In the genomic region with DNA sequence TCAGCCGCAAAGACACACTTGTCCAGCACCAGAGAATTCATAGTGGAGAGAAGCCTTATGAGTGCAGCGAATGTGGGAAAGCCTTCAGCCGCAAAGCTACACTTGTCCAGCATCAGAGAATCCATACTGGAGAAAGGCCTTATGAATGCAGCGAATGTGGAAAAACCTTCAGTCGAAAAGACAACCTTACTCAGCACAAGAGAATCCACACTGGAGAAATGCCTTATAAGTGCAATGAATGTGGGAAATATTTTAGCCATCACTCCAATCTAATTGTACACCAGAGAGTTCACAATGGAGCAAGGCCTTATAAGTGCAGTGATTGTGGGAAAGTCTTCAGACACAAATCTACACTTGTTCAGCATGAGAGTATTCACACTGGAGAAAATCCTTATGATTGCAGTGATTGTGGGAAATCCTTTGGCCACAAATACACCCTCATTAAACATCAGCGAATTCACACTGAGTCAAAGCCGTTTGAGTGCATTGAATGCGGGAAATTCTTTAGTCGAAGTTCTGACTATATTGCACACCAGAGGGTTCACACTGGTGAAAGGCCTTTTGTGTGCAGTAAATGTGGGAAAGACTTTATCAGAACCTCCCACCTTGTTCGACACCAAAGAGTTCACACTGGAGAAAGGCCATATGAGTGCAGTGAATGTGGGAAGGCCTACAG, we compare ENCODE assay signal across 14 cellular contexts. TPM values are rescaled to one million over a fixed set of nuclear protein-coding genes. Genes with fewer than 3 reads are reported as not detected.
DNase-seq lines count a peak whose midpoint lies in the region; ATAC-seq, FAIRE-seq and TF ChIP-seq lines count a peak whose summit lies in the region.
"Had no signal": no experiment of that assay in that cellular context is flagged by ENCODE, and none has a peak within 500 bp of the region (broad histone marks: within the 10 kb centered on the region; RNA-seq: fewer than 3 reads in every experiment).

No MANE protein-coding gene starts in this region.

- H3K4me3 Mint-ChIP-seq in endothelial cell (ENCODE audit: unreplicated experiment) (peak overlapping the region; percentile 83), progenitor cell of endocrine pancreas (ENCODE audit: low read depth) (no peak overlapping the region)
- H3K4me3 Mint-ChIP-seq: activated T-helper 1 cell treated with anti-CD3 and anti-CD28 coated beads, Interleukin-12 subunit alpha, Interleukin-12 subunit beta, Interleukin-2, Interleukin-4 antibody, amounts not matched to agents 30 ng/mL and 10 ng/mL and 1 ng/mL, durations not matched to agents 14 hours and 24 hours and 36 hours; immature natural killer cell had no signal

- no peak for FAIRE-seq in GM12891 (lab: Jason Lieb, UNC)

- no peak for TF ChIP-seq CTCF in endothelial cell (IDR thresholded peaks at IDR 0.05; ENCODE audit: unreplicated experiment)
- no peak for TF ChIP-seq CTCF in progenitor cell of endocrine pancreas (IDR thresholded peaks at IDR 0.05; ENCODE audit: unreplicated experiment)

- no peak for ATAC-seq in Right ventricle myocardium superior (ENCODE audit: poor library complexity)

- DNase-seq in GM12891 (ENCODE audit: insufficient read length, low spot score) = no peak
- DNase-seq in MV-4-11 (lab: John Stamatoyannopoulos, UW) = peak; percentile 22
- DNase-seq in endothelial cell (ENCODE audit: low spot score) = no peak
- DNase-seq in progenitor cell of endocrine pancreas (ENCODE audit: low spot score, unreplicated experiment) = no peak
- DNase-seq in NCI-H526 treated with DMSO at 0.1 percent for 48 hours (lab: John Stamatoyannopoulos, UW) = no peak
- DNase-seq in Right ventricle myocardium superior = no peak
- no peak for DNase-seq in G401 (ENCODE audit: low spot score)
- DNase-seq: brain microvascular endothelial cell; Caco-2; immature natural killer cell; NCI-H1436; stimulated activated CD4-positive, alpha-beta T cell treated with anti-CD3 and anti-CD28 coated beads, Interleukin-4, amount 100 ng/mL, for 4 hours; stomach had no signal

- peaks cover 3% of the 10 kb centered on the region for H3K4me1 Mint-ChIP-seq in endothelial cell (ENCODE audit: unreplicated experiment)
- H3K4me1 Mint-ChIP-seq in progenitor cell of endocrine pancreas (ENCODE audit: low read depth) = no peaks in the 10 kb centered on the region

- H3K27me3 Mint-ChIP-seq in endothelial cell (ENCODE audit: unreplicated experiment) (peaks cover 4% of the 10 kb centered on the region), progenitor cell of endocrine pancreas (no peaks in the 10 kb centered on the region)

- H3K36me3 Mint-ChIP-seq in endothelial cell (ENCODE audit: low read depth, unreplicated experiment) (peaks cover 89% of the 10 kb centered on the region), progenitor cell of endocrine pancreas (ENCODE audit: insufficient read depth) (peaks cover 96% of the 10 kb centered on the region)

- intact Hi-C loops in Right ventricle myocardium superior (cut with DNase I) = no loop called here

- no peak overlapping the region for H3K27ac Mint-ChIP-seq in endothelial cell (ENCODE audit: unreplicated experiment)
- H3K27ac Mint-ChIP-seq in progenitor cell of endocrine pancreas = peak overlapping the region; percentile 88
- H3K27ac Mint-ChIP-seq: activated T-helper 1 cell treated with anti-CD3 and anti-CD28 coated beads, Interleukin-12 subunit alpha, Interleukin-12 subunit beta, Interleukin-2, Interleukin-4 antibody, amounts not matched to agents 30 ng/mL and 10 ng/mL and 1 ng/mL, durations not matched to agents 14 hours and 24 hours and 36 hours; immature natural killer cell had no signal

- TF ChIP-seq POLR2A in GM12891 (IDR thresholded peaks at IDR 0.05; ENCODE audit: low read depth, low read length) = no peak

- H3K9me3 Mint-ChIP-seq in endothelial cell (ENCODE audit: unreplicated experiment) (peaks cover 56% of the 10 kb centered on the region), progenitor cell of endocrine pancreas (ENCODE audit: low read depth) (peaks cover 70% of the 10 kb centered on the region)

- in situ Hi-C loops in G401 (cut with HindIII; ENCODE audit: low sequenced_read_pairs) = no loop called here

TF ChIP-seq in GM12891, 5 proteins besides CTCF, POLR2A, EP300 and RAD21:
- TF ChIP-seq SPI1 (IDR thresholded peaks at IDR 0.05; ENCODE audit: low read depth, low read length) (no peak), POLR2AphosphoS5 (IDR thresholded peaks at IDR 0.05; ENCODE audit: low read depth, low read length) (0 out of 2 replicates have a peak, but pooled peaks have one; percentile 38)

RNA-seq across cellular contexts. Expression of gene ZNF134, which starts 6.8 kb away (rescaled TPM):
- 8.9 TPM for polyA plus RNA-seq in GM12891 (2012; ENCODE audit: low read depth, missing spikeins)
- total RNA-seq in endothelial cell (ENCODE audit: unreplicated experiment) = 37.5 TPM
- 24.9 and 26.8 TPM in 2 replicates for total RNA-seq in progenitor cell of endocrine pancreas
- 15.7 TPM for total RNA-seq in Right ventricle myocardium superior
- total RNA-seq in G401 (2014; rRNA removed; shearing (Covaris generic)) = 6.2 and 19.6 TPM in 2 replicates

RNA-seq across cellular contexts. Expression of gene ZNF211, which starts 12.2 kb away (rescaled TPM):
- polyA plus RNA-seq in GM12891 (2012; ENCODE audit: low read depth, missing spikeins) = 4.8 TPM
- total RNA-seq in endothelial cell (ENCODE audit: unreplicated experiment) (31.1 TPM), progenitor cell of endocrine pancreas (25.1 and 26.0 TPM in 2 replicates), Right ventricle myocardium superior (8.6 TPM)
- total RNA-seq in G401 (2014; rRNA removed; shearing (Covaris generic)) = 10.8 and 16.9 TPM in 2 replicates

RNA-seq across cellular contexts. Expression of gene ZNF530, which starts 21.1 kb away (rescaled TPM):
- polyA plus RNA-seq in GM12891 (2012; ENCODE audit: low read depth, missing spikeins) = 4.6 TPM
- total RNA-seq in endothelial cell (ENCODE audit: unreplicated experiment) = 7.2 TPM
- 4.4 and 4.9 TPM in 2 replicates for total RNA-seq in progenitor cell of endocrine pancreas
- total RNA-seq in Right ventricle myocardium superior = 3.7 TPM
- total RNA-seq in G401 (2014; rRNA removed; shearing (Covaris generic)) = 6.5 and 8.3 TPM in 2 replicates

RNA-seq across cellular contexts. Expression of gene ZIK1, which starts 36.9 kb away (rescaled TPM):
- 4.5 TPM for polyA plus RNA-seq in GM12891 (2012; ENCODE audit: low read depth, missing spikeins)
- total RNA-seq in endothelial cell (ENCODE audit: unreplicated experiment) (19.9 TPM), progenitor cell of endocrine pancreas (12.9 and 13.7 TPM in 2 replicates), Right ventricle myocardium superior (3.8 TPM)
- total RNA-seq in G401 (2014; rRNA removed; shearing (Covaris generic)) = not detected in 2 replicates
- total RNA-seq: Caco-2 had no signal

RNA-seq across cellular contexts. Expression of gene ZNF416, which starts 42.1 kb away (rescaled TPM):
- polyA plus RNA-seq in GM12891 (2012; ENCODE audit: low read depth, missing spikeins) = 2.1 TPM
- total RNA-seq in endothelial cell (ENCODE audit: unreplicated experiment) (10.9 TPM), progenitor cell of endocrine pancreas (7.2 and 8.6 TPM in 2 replicates), Right ventricle myocardium superior (4.2 TPM)
- total RNA-seq in G401 (2014; rRNA removed; shearing (Covaris generic)) = 9.0 and 9.4 TPM in 2 replicates
